14 cellular contexts compared by ENCODE assay signal in genomic region chr12:32893458-32893857, GRCh38. TPM values are rescaled to one million over a fixed set of nuclear protein-coding genes. Genes with fewer than 3 reads are reported as not detected.
DNase-seq lines count a peak whose midpoint lies in the region; ATAC-seq, FAIRE-seq and TF ChIP-seq lines count a peak whose summit lies in the region.
"Had no signal": no experiment of that assay in that cellular context is flagged by ENCODE, and none has a peak within 500 bp of the region (broad histone marks: within the 10 kb centered on the region; RNA-seq: fewer than 3 reads in every experiment).

No MANE protein-coding gene starts in this region.

- TF ChIP-seq EP300 in A549 (IDR thresholded peaks at IDR 0.05) (no peak), suprapubic skin (IDR thresholded peaks at IDR 0.05) (no peak)

- DNase-seq in A549 (ENCODE audit: low read depth in 1 of 2, low spot score in 1 of 2) (no peak), OCI-M1 (lab: John Stamatoyannopoulos, UW) (peak; percentile 47), epithelial cell of prostate (ENCODE audit: low read depth, low spot score) (no peak), mesothelial cell of epicardium (ENCODE audit: low spot score in 2 of 2, unreplicated experiment in 2 of 2) (no peak), suprapubic skin (ENCODE audit: low spot score in 2 of 2) (no peak), DMS153 (lab: John Stamatoyannopoulos, UW) (no peak)
- DNase-seq in activated effector memory CD4-positive, alpha-beta T cell treated with Interleukin-2 at 50 U/mL for 16 hours = no peak
- DNase-seq: activated CD4-positive, alpha-beta T cell treated with anti-CD3 and anti-CD28 coated beads, Interleukin-2, amount 50 U/mL, for 4 hours; esophagus squamous epithelium; IMR-90; NCI-H1417 treated with DMSO at 0.1 percent for 48 hours; NCI-H446; testis had no signal

- no peaks in the 10 kb centered on the region for H3K36me3 Mint-ChIP-seq in mesothelial cell of epicardium

- H3K4me1 Mint-ChIP-seq in mesothelial cell of epicardium = peaks cover 69% of the 10 kb centered on the region

- no peak for TF ChIP-seq RAD21 in A549 (conservative IDR thresholded peaks at IDR 0.05 in 1 of 2, IDR thresholded peaks at IDR 0.05 in 1 of 2)

- ATAC-seq in A549 = no peak
- ATAC-seq in HG03108 (IDR thresholded peaks at IDR 0.05; ENCODE audit: unreplicated experiment) = no peak

- H3K9me3 ChIP-seq in A549 (no peaks in the 10 kb centered on the region), suprapubic skin (no peaks in the 10 kb centered on the region)
- H3K9me3 ChIP-seq: esophagus squamous epithelium, testis had no signal

- CTCF ChIA-PET in A549 (lab: Yijun Ruan, JAX) = interaction anchor here (1.9 kb wide), 1 partner anchor 137 kb away, joined by 5 read pairs; no protein-coding TSS in a partner anchor

- H3K27ac ChIP-seq in A549 (peak overlapping the region; percentile 33 to 40; a peak in 3 of 6 replicates), epithelial cell of prostate (peak overlapping the region; percentile 91), suprapubic skin (no peak overlapping the region)
- H3K27ac ChIP-seq: esophagus squamous epithelium had no signal

- TF ChIP-seq CTCF in A549 (IDR thresholded peaks at IDR 0.05) (no peak), mesothelial cell of epicardium (IDR thresholded peaks at IDR 0.05; ENCODE audit: unreplicated experiment) (no peak), suprapubic skin (IDR thresholded peaks at IDR 0.05) (no peak)

- no peak for FAIRE-seq in A549 (lab: Jason Lieb, UNC)

- H3K4me2 ChIP-seq in A549 = peak overlapping the region; percentile 63

- no peaks in the 10 kb centered on the region for H3K9me3 Mint-ChIP-seq in mesothelial cell of epicardium

- TF ChIP-seq POLR2A in A549 (IDR thresholded peaks at IDR 0.05; ENCODE audit: low read length) (no peak), suprapubic skin (IDR thresholded peaks at IDR 0.05) (no peak)

- no peaks in the 10 kb centered on the region for H3K27me3 ChIP-seq in suprapubic skin
- H3K27me3 ChIP-seq: testis had no signal

- 29% methylated on average over 2 of the region's 2 CpGs for WGBS in A549 (ENCODE audit: missing lambda C conversion rate)
- 27% methylated on average over 2 of the region's 2 CpGs for WGBS in suprapubic skin

- H3K4me3 Mint-ChIP-seq in mesothelial cell of epicardium = peak overlapping the region; percentile 46

- H3K27me3 Mint-ChIP-seq in mesothelial cell of epicardium (ENCODE audit: low read depth) = no peaks in the 10 kb centered on the region

- H3K27ac Mint-ChIP-seq in mesothelial cell of epicardium = peak overlapping the region; percentile 97

- H3K36me3 ChIP-seq in suprapubic skin = no peaks in the 10 kb centered on the region
- H3K36me3 ChIP-seq: esophagus squamous epithelium had no signal

- H3K4me1 ChIP-seq in A549 (peaks cover 36% of the 10 kb centered on the region), suprapubic skin (peaks cover 43% of the 10 kb centered on the region)

- H3K4me3 ChIP-seq in A549 (no peak overlapping the region), suprapubic skin (no peak overlapping the region)
- H3K4me3 ChIP-seq: esophagus squamous epithelium, testis had no signal

- POLR2A ChIA-PET in A549 (lab: Yijun Ruan, JAX) = interaction anchor here (0.6 kb wide), 1 partner anchor 1154 kb away, joined by 4 read pairs; no protein-coding TSS in a partner anchor

TF ChIP-seq in A549, 52 proteins besides CTCF, POLR2A, EP300 and RAD21:
- TF ChIP-seq HOXB5 (CRISPR knock-in tag; IDR thresholded peaks at IDR 0.05) (no peak), MAZ (IDR thresholded peaks at IDR 0.05; ENCODE audit: borderline replicate concordance, low read depth, low read length) (no peak), HOXA7 (CRISPR knock-in tag; IDR thresholded peaks at IDR 0.05) (no peak), GATA3 (IDR thresholded peaks at IDR 0.05; ENCODE audit: borderline replicate concordance) (no peak), RNF2 (IDR thresholded peaks at IDR 0.05; ENCODE audit: borderline replicate concordance, low read depth) (no peak), ATOH8 (CRISPR knock-in tag; IDR thresholded peaks at IDR 0.05; ENCODE audit: low read depth) (no peak), BHLHE40 (IDR thresholded peaks at IDR 0.05; ENCODE audit: low read depth, low read length) (no peak), ZC3H11A (IDR thresholded peaks at IDR 0.05) (no peak), KDM1A (IDR thresholded peaks at IDR 0.05; ENCODE audit: low read depth) (no peak)

RNA-seq across cellular contexts. Expression of gene PKP2, which starts 3.1 kb away (rescaled TPM):
- polyA plus RNA-seq in A549 (2011; rRNA removed) (6.5 and 7.1 TPM in 2 replicates), A549 (2017; fragmentation: RNase III; extraction: RNeasy Plus Mini Kit Qiagen cat#74134 plus additional on column Dnase treatment) (2.3 to 3.0 TPM (median 2.3 TPM) in 3 replicates)
- 2.2 and 2.4 TPM in 2 replicates for polyA plus RNA-seq in A549 (2012; cell fraction: cytosol; rRNA removed)
- 2.1 and 2.3 TPM in 2 replicates for polyA plus RNA-seq in A549 (2012; cell fraction: nucleus; rRNA removed)
- 6.5 and 7.4 TPM in 2 replicates for polyA minus RNA-seq in A549 (2011; rRNA and poly(A)+ RNA removed)
- total RNA-seq in mesothelial cell of epicardium (65.3 to 69.5 TPM (median 67.3 TPM) in 3 replicates), suprapubic skin (10 to 100 TPM in 1 of 4 donors, 1 to 10 TPM in 3; 5.4 to 16.3 (median 6.0) TPM)
